In the genomic region with DNA sequence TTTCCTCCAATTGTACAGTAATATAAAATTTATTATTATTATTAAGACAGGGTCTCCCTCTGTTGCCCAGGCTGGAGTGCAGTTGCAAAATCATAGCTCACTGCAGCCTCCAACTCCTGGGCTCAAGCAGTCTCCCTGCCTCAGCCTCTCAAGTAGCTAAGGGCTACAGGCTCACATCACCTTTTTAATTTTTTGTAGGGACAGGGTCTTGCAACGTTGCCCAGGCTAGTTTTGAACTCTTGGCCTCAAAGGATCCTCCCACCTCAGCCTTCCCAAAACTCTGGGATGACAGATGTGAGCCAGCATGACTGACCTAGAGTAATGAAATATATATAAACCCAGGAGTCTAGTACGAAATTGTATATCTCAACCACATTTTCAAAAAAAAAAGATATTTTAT, we compare ENCODE assay signal across 19 cellular contexts. TPM values are rescaled to one million over a fixed set of nuclear protein-coding genes. Genes with fewer than 3 reads are reported as not detected.
DNase-seq lines count a peak whose midpoint lies in the region; ATAC-seq, FAIRE-seq and TF ChIP-seq lines count a peak whose summit lies in the region.
"Had no signal": no experiment of that assay in that cellular context is flagged by ENCODE, and none has a peak within 500 bp of the region (broad histone marks: within the 10 kb centered on the region; RNA-seq: fewer than 3 reads in every experiment).

No MANE protein-coding gene starts in this region.

- H3K4me3 ChIP-seq in HEK293 (ENCODE audit: low read depth, low read length), result no peak overlapping the region
- H3K4me3 ChIP-seq in HepG2 (replicated peaks in 1 of 3; ENCODE audit: insufficient read depth in 1 of 3, low read depth in 2 of 3, low read length in 3 of 3), result no peak overlapping the region
- H3K4me3 ChIP-seq: A549; BLaER1 treated with 17β-estradiol and CSF1 and Interleukin-3, amounts not matched to agents 10 nM and 100 nM had no signal

- intact Hi-C loops in HepG2 (cut with micrococcal nuclease; ENCODE audit: unreplicated experiment), result no loop called here

- ATAC-seq in WTC11 (no peak), HepG2 (no peak)
- ATAC-seq: A549; CD8-positive, alpha-beta T cell had no signal

- BruUV-seq in HepG2 (replicated peaks; lab: Mats Ljungman, UMichigan), result no TSS peak

- POLR2A ChIA-PET in HEK293 (lab: Yijun Ruan, JAX), result no interaction called here
- POLR2A ChIA-PET in WTC11 (lab: Charles Lee), result no interaction called here
- POLR2A ChIA-PET in HepG2 (lab: Yijun Ruan, JAX), result no interaction called here

- in situ Hi-C loops in HepG2 (cut with HindIII; ENCODE audit: extremely low pct_ligation_motif_present, low pct_unique_long_range_greater_than_20kb), result no loop called here

- CTCF ChIA-PET in HEK293 (lab: Yijun Ruan, JAX) (interaction anchor here (0.9 kb wide), 1 partner anchor 8 kb away, joined by 6 read pairs; no protein-coding TSS in a partner anchor), WTC11 (lab: Charles Lee) (interaction anchor here (0.6 kb wide), 1 partner anchor 505 kb away, joined by 6 read pairs; no protein-coding TSS in a partner anchor), HepG2 (lab: Yijun Ruan, JAX; ENCODE audit: low intra/inter-chr PET ratio, low total read pairs) (no interaction called here)

- H3K4me3 Mint-ChIP-seq in WTC11 (no peak overlapping the region), glutamatergic neuron (ENCODE audit: unreplicated experiment) (no peak overlapping the region)
- H3K4me3 Mint-ChIP-seq: B cell; CD4-positive, alpha-beta T cell; CD8-positive, alpha-beta T cell had no signal

- H4K20me1 ChIP-seq in HepG2 (ENCODE audit: insufficient read depth, low read length), result no peaks in the 10 kb centered on the region
- H4K20me1 ChIP-seq: BLaER1 treated with 17β-estradiol and CSF1 and Interleukin-3, amounts not matched to agents 10 nM and 100 nM had no signal

- DNase-seq in WTC11 (ENCODE audit: low spot score) (no peak), glutamatergic neuron (no peak), GOT3 (lab: John Stamatoyannopoulos, UW) (no peak), HepG2 (ENCODE audit: low spot score) (no peak)
- DNase-seq: AML-193; Caco-2; Calu3; CD4-positive, alpha-beta T cell; CD8-positive, alpha-beta T cell; DMS79 treated with DMSO at 0.1 percent for 48 hours; GF-D8 had no signal

- H3K36me3 ChIP-seq in HEK293 (ENCODE audit: control insufficient read depth in 2 of 2, insufficient read depth in 1 of 2, low read length in 2 of 2) (peaks cover 41 to 52% of the 10 kb centered on the region in 2 experiments), HepG2 (replicated peaks in 1 of 2; ENCODE audit: control insufficient read depth in 1 of 2, insufficient read depth in 2 of 2, low read length in 2 of 2) (peaks cover 16 to 41% of the 10 kb centered on the region in 2 experiments)

- H3K27ac ChIP-seq in HEK293 (ENCODE audit: extremely low read depth, low read depth, low read length) (no peak overlapping the region), HepG2 (ENCODE audit: extremely low read length, insufficient read depth, low read length) (no peak overlapping the region)
- H3K27ac ChIP-seq: 22Rv1; A549; BLaER1 treated with 17β-estradiol and CSF1 and Interleukin-3, amounts not matched to agents 10 nM and 100 nM; C4-2B had no signal

- H3K9me3 ChIP-seq in HEK293 (ENCODE audit: control insufficient read depth, insufficient read depth, low read depth, low read length), result no peaks in the 10 kb centered on the region
- H3K9me3 ChIP-seq in HepG2 (ENCODE audit: low read length), result no peaks in the 10 kb centered on the region
- H3K9me3 ChIP-seq: A549; BLaER1 treated with 17β-estradiol and CSF1 and Interleukin-3, amounts not matched to agents 10 nM and 100 nM; Caco-2 had no signal

- H3K27ac Mint-ChIP-seq in WTC11, result no peak overlapping the region
- H3K27ac Mint-ChIP-seq in glutamatergic neuron (ENCODE audit: unreplicated experiment), result peak overlapping the region; percentile 97
- H3K27ac Mint-ChIP-seq: B cell; CD4-positive, alpha-beta T cell; CD8-positive, alpha-beta T cell had no signal

- TF ChIP-seq POLR2A in HepG2 (IDR thresholded peaks at IDR 0.05; ENCODE audit: insufficient read depth in 1 of 2, low read depth in 2 of 2, low read length in 2 of 2), result no peak

- H3K4me1 ChIP-seq in HEK293 (ENCODE audit: control insufficient read depth, insufficient read depth, low read length) (no peaks in the 10 kb centered on the region), HepG2 (ENCODE audit: insufficient read depth, low read length) (no peaks in the 10 kb centered on the region)
- H3K4me1 ChIP-seq: A549, Caco-2 had no signal

- TF ChIP-seq EP300 in HepG2 (IDR thresholded peaks at IDR 0.05; ENCODE audit: low read depth in 2 of 2, low read length in 2 of 2), result no peak
- no peak for TF ChIP-seq EP300 in HepG2 (CRISPR knock-in tag; IDR thresholded peaks at IDR 0.05; ENCODE audit: borderline replicate concordance)

- TF ChIP-seq CTCF in HEK293 (tag by site-specific recombination; IDR thresholded peaks at IDR 0.05) (no peak), WTC11 (IDR thresholded peaks at IDR 0.05) (no peak), glutamatergic neuron (IDR thresholded peaks at IDR 0.05; ENCODE audit: partially characterized antibody, unreplicated experiment) (no peak), HepG2 (CRISPR knock-in tag; IDR thresholded peaks at IDR 0.05) (no peak)

- no peak overlapping the region for H3K4me2 ChIP-seq in HepG2 (ENCODE audit: low read depth, low read length)
- H3K4me2 ChIP-seq: A549; BLaER1 treated with 17β-estradiol and CSF1 and Interleukin-3, amounts not matched to agents 10 nM and 100 nM had no signal

- H3K4me1 Mint-ChIP-seq in WTC11, result no peaks in the 10 kb centered on the region; the same call in 1 of the 2 replicates
- peaks cover 11% of the 10 kb centered on the region for H3K4me1 Mint-ChIP-seq in glutamatergic neuron (ENCODE audit: low read depth, unreplicated experiment)
- H3K4me1 Mint-ChIP-seq: B cell had no signal

- H3K79me2 ChIP-seq in HepG2 (ENCODE audit: insufficient read depth, low read length), result no peaks in the 10 kb centered on the region

- H2AFZ ChIP-seq in HepG2 (ENCODE audit: low read length), result no peak overlapping the region

- no peak overlapping the region for H3K9ac ChIP-seq in HepG2 (ENCODE audit: insufficient read depth, low read depth, low read length)
- H3K9ac ChIP-seq: BLaER1 treated with 17β-estradiol and CSF1 and Interleukin-3, amounts not matched to agents 10 nM and 100 nM had no signal

- FAIRE-seq in HepG2 (lab: Jason Lieb, UNC), result no peak
- FAIRE-seq: A549, G401.6, GM18507 had no signal

- no peak for TF ChIP-seq RAD21 in HepG2 (CRISPR knock-in tag; IDR thresholded peaks at IDR 0.05)

- WGBS in HepG2 (ENCODE audit: low lambda C conversion rate), result 95% methylated on average over 2 of the region's 2 CpGs

- peaks cover 38% of the 10 kb centered on the region for H3K36me3 Mint-ChIP-seq in WTC11
- H3K36me3 Mint-ChIP-seq in glutamatergic neuron (ENCODE audit: unreplicated experiment), result no peaks in the 10 kb centered on the region

- H3K9me3 Mint-ChIP-seq in WTC11 (no peaks in the 10 kb centered on the region), glutamatergic neuron (ENCODE audit: unreplicated experiment) (peaks cover 6% of the 10 kb centered on the region)
- H3K9me3 Mint-ChIP-seq: CD4-positive, alpha-beta T cell; CD8-positive, alpha-beta T cell had no signal

- H3K27me3 ChIP-seq in HepG2 (ENCODE audit: control insufficient read depth in 1 of 2, insufficient read depth in 2 of 2, low read length in 2 of 2), result no peaks in the 10 kb centered on the region
- H3K27me3 ChIP-seq: BLaER1 treated with 17β-estradiol and CSF1 and Interleukin-3, amounts not matched to agents 10 nM and 100 nM had no signal

- H3K27me3 Mint-ChIP-seq in WTC11 (ENCODE audit: low read depth) (no peaks in the 10 kb centered on the region), glutamatergic neuron (ENCODE audit: unreplicated experiment) (no peaks in the 10 kb centered on the region)
- H3K27me3 Mint-ChIP-seq: B cell; CD4-positive, alpha-beta T cell had no signal

TF ChIP-seq in HEK293, 187 proteins besides CTCF, POLR2A, EP300 and RAD21:
- TF ChIP-seq KLF10 (tag by site-specific recombination; IDR thresholded peaks at IDR 0.05) (no peak), ZNF121 (tag by site-specific recombination; IDR thresholded peaks at IDR 0.05) (peak; percentile 78)
TF ChIP-seq in HEK293: peak in this region for 1.

TF ChIP-seq in WTC11, 78 proteins besides CTCF, POLR2A, EP300 and RAD21 (continues in another document):
- TF ChIP-seq GTF2I (CRISPR knock-in tag; conservative IDR thresholded peaks at IDR 0.05) (no peak), ZNF121 (CRISPR knock-in tag; IDR thresholded peaks at IDR 0.05) (peak; percentile 4; the same call in 1 of the 2 replicates), SMAD3 (CRISPR knock-in tag; IDR thresholded peaks at IDR 0.05; ENCODE audit: borderline replicate concordance) (no peak)

RNA-seq across cellular contexts. Expression of a gene that starts 49.2 kb away (rescaled TPM):
- total RNA-seq in WTC11 (2021) (37.4 to 41.7 TPM (median 40.8 TPM) in 3 replicates), glutamatergic neuron (ENCODE audit: unreplicated experiment) (12.3 TPM), HepG2 (2016; rRNA removed; fragmentation: Illumina TruSeq; extraction: Trizol) (22.3 and 28.9 TPM in 2 replicates)
- total RNA-seq in HepG2 (2016; cell fraction: cytosol; rRNA removed; fragmentation: Illumina TruSeq; extraction: Trizol; ENCODE audit: low read depth), result 29.6 and 35.2 TPM in 2 replicates
- total RNA-seq in HepG2 (2016; cell fraction: insoluble cytoplasmic fraction; rRNA removed; fragmentation: Illumina TruSeq; extraction: Trizol), result 20.5 and 28.3 TPM in 2 replicates
- 23.3 and 27.3 TPM in 2 replicates for total RNA-seq in HepG2 (2016; cell fraction: membrane; rRNA removed; fragmentation: Illumina TruSeq; extraction: Trizol)
- 24.2 and 34.7 TPM in 2 replicates for total RNA-seq in HepG2 (2016; cell fraction: nucleus; rRNA removed; fragmentation: Illumina TruSeq; extraction: Trizol)
- 14.6 and 16.5 TPM in 2 replicates for polyA plus RNA-seq in HepG2 (2011; rRNA removed)
- 8.0 and 10.4 TPM in 2 replicates for polyA plus RNA-seq in HepG2 (2011; cell fraction: cytosol; rRNA removed)
- 16.4 TPM in 2 replicates for polyA plus RNA-seq in HepG2 (2011; cell fraction: nucleus; rRNA removed)
- polyA plus RNA-seq in HepG2 (2012), result 14.5 and 15.0 TPM in 2 replicates
- polyA plus RNA-seq in HepG2 (2016; cell fraction: cytosol; fragmentation: Illumina TruSeq; extraction: Trizol; ENCODE audit: low read depth), result 3.2 and 3.4 TPM in 2 replicates
- 9.9 and 10.3 TPM in 2 replicates for polyA plus RNA-seq in HepG2 (2016; cell fraction: insoluble cytoplasmic fraction; fragmentation: Illumina TruSeq; extraction: Trizol; ENCODE audit: low read depth)
- 6.4 and 6.5 TPM in 2 replicates for polyA plus RNA-seq in HepG2 (2016; cell fraction: membrane; fragmentation: Illumina TruSeq; extraction: Trizol; ENCODE audit: low read depth)
- polyA plus RNA-seq in HepG2 (2016; cell fraction: nucleus; fragmentation: Illumina TruSeq; extraction: Trizol; ENCODE audit: insufficient read depth, low read depth), result 20.1 and 22.3 TPM in 2 replicates
- polyA minus RNA-seq in HepG2 (2011; rRNA and poly(A)+ RNA removed; ENCODE audit: low replicate concordance), result 23.0 and 50.3 TPM in 2 replicates
- 20.0 and 21.6 TPM in 2 replicates for polyA minus RNA-seq in HepG2 (2011; cell fraction: cytosol; rRNA and poly(A)+ RNA removed)
- 41.8 and 43.5 TPM in 2 replicates for polyA minus RNA-seq in HepG2 (2011; cell fraction: nucleus; rRNA and poly(A)+ RNA removed)
